ENCODE assay signal across 9 cellular contexts in the genomic region with DNA sequence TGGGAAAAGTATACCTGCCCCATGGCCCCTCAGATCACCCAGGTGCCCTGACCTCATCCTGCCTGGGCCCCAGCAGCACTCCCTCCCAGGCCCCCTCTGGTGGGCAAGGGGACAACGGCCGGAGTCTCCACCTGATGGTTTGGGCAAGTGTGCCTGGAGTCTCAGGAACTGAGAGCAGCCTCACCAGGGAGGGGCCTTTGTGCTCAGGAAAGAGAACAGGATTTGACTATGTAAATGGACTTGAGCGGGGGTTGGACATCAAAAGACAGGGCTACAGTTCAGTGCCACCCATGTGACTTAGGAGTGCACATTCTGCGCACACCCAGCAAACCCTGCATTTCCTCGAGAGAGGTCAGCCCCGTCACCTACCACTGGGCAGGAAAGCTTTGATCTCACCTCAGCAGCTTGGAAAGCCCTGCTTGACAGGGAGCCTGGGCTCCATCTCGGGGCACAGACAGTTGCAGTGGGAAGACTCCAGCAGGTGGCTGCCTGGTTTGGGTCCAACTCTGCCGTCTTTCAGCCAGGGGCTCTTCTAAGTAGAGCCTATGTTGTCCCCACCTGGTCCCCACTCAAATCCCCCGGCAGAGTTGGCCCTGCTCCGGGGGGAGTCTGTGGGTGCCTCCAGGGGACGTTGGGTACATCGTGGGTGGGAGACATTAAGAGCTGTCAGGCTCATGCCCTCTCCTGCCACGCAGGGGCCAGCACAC. TPM values are rescaled to one million over a fixed set of nuclear protein-coding genes. Genes with fewer than 3 reads are reported as not detected.
DNase-seq lines count a peak whose midpoint lies in the region; ATAC-seq and TF ChIP-seq lines count a peak whose summit lies in the region.
"Had no signal": no experiment of that assay in that cellular context is flagged by ENCODE, and none has a peak within 500 bp of the region (broad histone marks: within the 10 kb centered on the region; RNA-seq: fewer than 3 reads in every experiment).

No MANE protein-coding gene starts in this region.

- H3K27ac Mint-ChIP-seq in type B pancreatic cell: no peak overlapping the region

- H3K27me3 Mint-ChIP-seq in type B pancreatic cell: no peaks in the 10 kb centered on the region

- intact Hi-C loops in dorsolateral prefrontal cortex (cut with DNase I): no loop called here

- peak overlapping the region in 28 of 59 donors; percentile 11 to 64 (median 49) for H3K4me3 ChIP-seq in dorsolateral prefrontal cortex

- H3K27me3 ChIP-seq in dorsolateral prefrontal cortex: no peaks in the 10 kb centered on the region

- TF ChIP-seq CTCF in GM12872 (IDR thresholded peaks at IDR 0.05; ENCODE audit: insufficient read depth, low read depth, low read length) (peak; percentile 57; the same call in 2 of the 3 replicates), dorsolateral prefrontal cortex (IDR thresholded peaks at IDR 0.05 in 54 of 56, conservative IDR thresholded peaks at IDR 0.05 in 2 of 56; ENCODE audit: low read depth in 1 of 56, partially characterized antibody in 56 of 56) (peak in 1 of 56 donors; percentile 9), type B pancreatic cell (conservative IDR thresholded peaks at IDR 0.05) (peak; percentile 31)

- DNase-seq in dorsolateral prefrontal cortex (peak in 2 of 10 donors; percentile 20 to 21), type B pancreatic cell (ENCODE audit: extremely low spot score, unreplicated experiment) (no peak), NCI-H1694 treated with DMSO at 0.1 percent for 48 hours (lab: John Stamatoyannopoulos, UW) (no peak), NCI-H2171 treated with DMSO at 0.1 percent for 48 hours (lab: John Stamatoyannopoulos, UW) (no peak), G401 (ENCODE audit: low spot score) (no peak)

- ATAC-seq in GM19452 (IDR thresholded peaks at IDR 0.05; ENCODE audit: unreplicated experiment): peak; percentile 42
- peak; percentile 29 for ATAC-seq in HG03457 (IDR thresholded peaks at IDR 0.05; ENCODE audit: unreplicated experiment)

- no peaks in the 10 kb centered on the region for H3K9me3 Mint-ChIP-seq in type B pancreatic cell

- in situ Hi-C loops in G401 (cut with HindIII; ENCODE audit: low sequenced_read_pairs): no loop called here

- H3K4me3 Mint-ChIP-seq in type B pancreatic cell: no peak overlapping the region

- H3K36me3 Mint-ChIP-seq in type B pancreatic cell: no peaks in the 10 kb centered on the region

- peaks cover 4% of the 10 kb centered on the region for H3K4me1 Mint-ChIP-seq in type B pancreatic cell (ENCODE audit: unreplicated experiment)

- peak overlapping the region in 35 of 59 donors; percentile 1 to 87 (median 64) for H3K27ac ChIP-seq in dorsolateral prefrontal cortex

RNA-seq across cellular contexts. Expression of gene INPP5D, which starts 3.3 kb away (rescaled TPM):
- total RNA-seq in dorsolateral prefrontal cortex: 10 to 100 TPM in 117 of 120 experiments, 1 to 10 TPM in 3; 5.0 to 38.5 (median 18.8) TPM
- 18.3 and 40.8 TPM in 2 replicates for total RNA-seq in type B pancreatic cell (ENCODE audit: low replicate concordance)
- 1.3 and 5.1 TPM in 2 replicates for total RNA-seq in G401 (2014; rRNA removed; shearing (Covaris generic))

RNA-seq across cellular contexts. Expression of gene NEU2, which starts 30.9 kb away (rescaled TPM):
- total RNA-seq in dorsolateral prefrontal cortex (not detected), type B pancreatic cell (ENCODE audit: low replicate concordance) (0.33 TPM in 1 of 2 replicates, not detected in the other)
- not detected in 2 replicates for total RNA-seq in G401 (2014; rRNA removed; shearing (Covaris generic))
- total RNA-seq: glomerular endothelial cell had no signal

RNA-seq across cellular contexts. Expression of gene NGEF, which starts 50.4 kb away (rescaled TPM):
- 100 to 1,000 TPM in 119 of 120 experiments, 10 to 100 TPM in 1; 68.9 to 303 (median 203) TPM for total RNA-seq in dorsolateral prefrontal cortex
- total RNA-seq in type B pancreatic cell (ENCODE audit: low replicate concordance): 20.7 and 77.3 TPM in 2 replicates
- 0.31 and 0.75 TPM in 2 replicates for total RNA-seq in G401 (2014; rRNA removed; shearing (Covaris generic))

Comparison
In these comparisons a context has a peak if more than half of its experiments do, and no peak if none do; other contexts are left out.
1. RNA of gene NGEF, which starts 50.4 kb away (total RNA-seq): 68.9 to 303 TPM in dorsolateral prefrontal cortex and 20.7 to 77.3 TPM in type B pancreatic cell; 0.31 to 0.75 TPM in G401; every median in the first group is over 10 times any median in the second.